In the genomic region with DNA sequence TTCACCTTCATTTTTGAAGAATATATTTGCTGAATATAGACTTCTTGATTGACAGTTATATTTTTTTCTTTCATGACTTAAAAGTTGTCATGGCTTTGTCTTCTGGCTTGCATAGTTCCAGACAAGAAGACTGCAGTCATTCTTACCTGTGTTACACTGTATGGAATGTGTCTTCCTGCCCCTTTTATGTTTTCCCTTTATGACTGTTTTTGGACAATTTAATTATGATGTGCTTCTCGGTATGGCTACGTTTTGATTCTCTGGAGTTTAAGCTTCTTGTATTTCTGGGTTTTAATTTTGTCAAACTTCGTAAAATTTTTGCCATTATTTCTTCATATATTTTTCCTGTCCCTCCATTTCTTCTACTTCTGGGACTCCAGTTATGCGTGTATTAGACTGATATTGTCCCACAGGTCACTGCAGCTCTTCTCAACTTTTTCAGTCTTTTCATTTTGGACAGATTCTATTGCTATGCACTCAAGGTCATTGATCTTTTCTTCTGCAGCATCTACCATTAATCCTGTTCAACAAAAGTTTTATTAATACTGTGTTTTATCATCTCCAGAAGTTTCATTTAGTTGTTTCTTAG, we compare ENCODE assay signal across 23 cellular contexts.
"Had no signal": no experiment of that assay in that cellular context is flagged by ENCODE, and none has a peak within 500 bp of the region (broad histone marks: within the 10 kb centered on the region; RNA-seq: fewer than 3 reads in every experiment).

No MANE protein-coding gene starts in this region.

- H3K79me2 ChIP-seq: hepatocyte had no signal

- H3K36me3 ChIP-seq: ovary had no signal

- ATAC-seq: left cardiac atrium; lower lobe of right lung; natural killer cell treated with Interleukin-12 subunit alpha and Interleukin-12 subunit beta and Interleukin-15 and Interleukin-18, amount 100 ng/mL, for 72 hours; stimulated activated effector memory CD8-positive, alpha-beta T cell treated with anti-CD3 and anti-CD28 coated beads, Interleukin-12 subunit alpha, Interleukin-12 subunit beta, amount 100 ng/mL, for 72 hours had no signal

- DNase-seq: cortex of kidney; dorsolateral prefrontal cortex; effector CD8-positive, alpha-beta T cell; foreskin melanocyte; head of caudate nucleus; kidney; left cardiac atrium; left ventricle myocardium inferior; lower lobe of right lung; mesenchymal stem cell; midbrain; nucleus accumbens; ovary; small intestine; stimulated activated CD4-positive, alpha-beta T cell treated with anti-CD3 and anti-CD28 coated beads, Interleukin-4, amount 100 ng/mL, for 1 hour; stimulated activated CD8-positive, alpha-beta memory T cell treated with anti-CD3 and anti-CD28 coated beads, Interleukin-4, amount 100 ng/mL, for 48 hours had no signal

- H3K27ac Mint-ChIP-seq: natural killer cell treated with Interleukin-12 subunit alpha and Interleukin-12 subunit beta and Interleukin-15 and Interleukin-18, amount 100 ng/mL, for 72 hours; neural progenitor cell; stimulated activated effector memory CD8-positive, alpha-beta T cell treated with anti-CD3 and anti-CD28 coated beads, Interleukin-12 subunit alpha, Interleukin-12 subunit beta, amount 100 ng/mL, for 72 hours; type B pancreatic cell had no signal

- H2AFZ ChIP-seq: hepatocyte, neural progenitor cell had no signal

- H3K4me1 Mint-ChIP-seq: neural progenitor cell had no signal

- H3K4me2 ChIP-seq: hepatocyte, neural progenitor cell had no signal

- H3K9me3 ChIP-seq: left ventricle myocardium inferior, lower lobe of right lung, ovary, right atrium auricular region had no signal

- H3K27ac ChIP-seq: dorsolateral prefrontal cortex, hepatocyte, left ventricle myocardium inferior, lower lobe of right lung, neural progenitor cell, ovary, right atrium auricular region had no signal

- H3K9me3 Mint-ChIP-seq: natural killer cell treated with Interleukin-12 subunit alpha and Interleukin-12 subunit beta and Interleukin-15 and Interleukin-18, amount 100 ng/mL, for 72 hours; stimulated activated effector memory CD8-positive, alpha-beta T cell treated with anti-CD3 and anti-CD28 coated beads, Interleukin-12 subunit alpha, Interleukin-12 subunit beta, amount 100 ng/mL, for 72 hours had no signal

- H3K4me3 Mint-ChIP-seq: natural killer cell treated with Interleukin-12 subunit alpha and Interleukin-12 subunit beta and Interleukin-15 and Interleukin-18, amount 100 ng/mL, for 72 hours; neural progenitor cell; stimulated activated effector memory CD8-positive, alpha-beta T cell treated with anti-CD3 and anti-CD28 coated beads, Interleukin-12 subunit alpha, Interleukin-12 subunit beta, amount 100 ng/mL, for 72 hours; type B pancreatic cell had no signal

- H3K9ac ChIP-seq: neural progenitor cell had no signal

- H3K27me3 ChIP-seq: dorsolateral prefrontal cortex, hepatocyte, neural progenitor cell, ovary, right atrium auricular region had no signal

- FAIRE-seq: kidney, small intestine, urothelium cell line had no signal

- H3K4me1 ChIP-seq: right atrium auricular region had no signal

- H3K27me3 Mint-ChIP-seq: natural killer cell treated with Interleukin-12 subunit alpha and Interleukin-12 subunit beta and Interleukin-15 and Interleukin-18, amount 100 ng/mL, for 72 hours; type B pancreatic cell had no signal

- H3K4me3 ChIP-seq: dorsolateral prefrontal cortex, hepatocyte, left ventricle myocardium inferior, lower lobe of right lung, neural progenitor cell, ovary, right atrium auricular region had no signal
